Comparison of ENCODE assay signal across 5 cellular contexts in the genomic region with DNA sequence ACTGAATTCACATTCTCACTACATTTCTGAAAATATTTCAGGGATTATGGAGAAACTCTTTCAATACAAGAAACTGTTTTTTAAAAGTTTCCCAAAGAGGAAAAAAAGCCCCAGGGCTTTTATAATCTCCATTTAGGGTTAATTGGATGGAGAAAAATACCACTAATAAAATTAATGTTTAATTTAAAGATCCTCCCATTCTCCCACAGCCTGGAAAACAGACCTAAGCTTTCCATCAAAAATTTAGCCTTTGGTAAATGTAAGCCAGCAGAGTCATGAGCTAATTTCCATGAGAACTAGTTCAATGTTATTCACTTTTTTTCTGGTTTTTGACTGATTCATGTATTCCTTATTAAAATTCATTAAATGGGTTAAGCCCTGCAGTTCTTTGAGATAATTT.
"Had no signal": no experiment of that assay in that cellular context is flagged by ENCODE, and none has a peak within 500 bp of the region (broad histone marks: within the 10 kb centered on the region; RNA-seq: fewer than 3 reads in every experiment).

No MANE protein-coding gene starts in this region.

- H3K36me3 Mint-ChIP-seq: IgD-negative memory B cell had no signal

- DNase-seq: IMR-90 had no signal

- H3K4me1 Mint-ChIP-seq: IgD-negative memory B cell had no signal

- H3K4me3 Mint-ChIP-seq: IgD-negative memory B cell had no signal

- H3K27ac Mint-ChIP-seq: IgD-negative memory B cell had no signal

- H3K4me3 ChIP-seq: K562 had no signal

- ATAC-seq: HepG2, K562 had no signal

- H3K27ac ChIP-seq: HL-60 had no signal
